Comparison of ENCODE assay signal across 1 cellular context in the genomic region with DNA sequence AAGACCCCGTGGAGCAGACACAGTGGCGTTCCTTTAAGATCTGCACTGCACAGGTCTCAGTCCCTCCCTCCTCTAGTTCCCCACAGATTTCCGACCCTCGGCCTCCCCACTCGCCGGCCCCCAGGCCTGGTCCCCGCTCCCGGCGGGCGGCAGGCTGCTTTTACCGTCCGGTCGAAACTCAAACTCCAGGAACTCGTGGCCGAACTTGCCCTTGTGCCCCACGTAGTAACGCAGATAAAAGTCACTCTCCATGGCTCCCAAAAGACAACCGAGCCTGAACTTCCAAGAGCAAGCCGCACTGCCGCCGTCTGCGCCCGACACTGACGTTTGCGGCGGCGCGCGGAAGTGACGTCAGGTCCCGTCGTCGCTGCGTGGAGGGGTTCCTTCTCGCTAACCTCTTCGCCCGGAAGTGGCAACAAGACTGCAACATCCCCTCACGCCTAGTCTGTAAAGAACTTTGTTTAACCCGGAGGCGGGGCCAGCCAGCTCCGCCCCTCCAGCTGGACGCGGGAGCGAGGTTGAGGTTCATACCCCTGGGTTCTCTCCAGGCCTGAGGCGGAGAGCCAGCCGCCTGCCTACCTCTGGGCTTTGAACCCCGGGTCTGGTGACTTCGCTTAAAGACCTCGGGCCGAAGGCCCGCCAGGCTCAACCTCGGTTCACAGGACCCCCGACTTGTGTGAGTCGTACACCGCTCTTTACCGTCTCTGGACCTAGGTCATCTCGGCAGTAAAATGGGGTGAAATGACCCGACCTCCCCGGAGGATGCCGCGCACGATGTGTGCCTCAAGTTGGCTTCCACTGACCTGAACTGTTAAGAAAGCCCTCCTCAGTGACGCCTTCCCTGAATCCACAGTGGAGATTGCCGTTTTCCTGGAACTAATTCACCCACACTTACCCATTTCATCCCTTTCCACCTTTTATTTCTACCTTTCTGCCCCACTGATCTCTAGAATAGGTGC.
TF ChIP-seq lines count a peak whose summit lies in the region.

A gene (minus strand): TSS at position 322 of the 959 bp plus-strand sequence. CDS start 70 bp downstream, at position 252.

TF ChIP-seq in HEK293, 187 proteins besides CTCF, POLR2A, EP300 and RAD21 (continued from another document):
- TF ChIP-seq, protein P1, sequence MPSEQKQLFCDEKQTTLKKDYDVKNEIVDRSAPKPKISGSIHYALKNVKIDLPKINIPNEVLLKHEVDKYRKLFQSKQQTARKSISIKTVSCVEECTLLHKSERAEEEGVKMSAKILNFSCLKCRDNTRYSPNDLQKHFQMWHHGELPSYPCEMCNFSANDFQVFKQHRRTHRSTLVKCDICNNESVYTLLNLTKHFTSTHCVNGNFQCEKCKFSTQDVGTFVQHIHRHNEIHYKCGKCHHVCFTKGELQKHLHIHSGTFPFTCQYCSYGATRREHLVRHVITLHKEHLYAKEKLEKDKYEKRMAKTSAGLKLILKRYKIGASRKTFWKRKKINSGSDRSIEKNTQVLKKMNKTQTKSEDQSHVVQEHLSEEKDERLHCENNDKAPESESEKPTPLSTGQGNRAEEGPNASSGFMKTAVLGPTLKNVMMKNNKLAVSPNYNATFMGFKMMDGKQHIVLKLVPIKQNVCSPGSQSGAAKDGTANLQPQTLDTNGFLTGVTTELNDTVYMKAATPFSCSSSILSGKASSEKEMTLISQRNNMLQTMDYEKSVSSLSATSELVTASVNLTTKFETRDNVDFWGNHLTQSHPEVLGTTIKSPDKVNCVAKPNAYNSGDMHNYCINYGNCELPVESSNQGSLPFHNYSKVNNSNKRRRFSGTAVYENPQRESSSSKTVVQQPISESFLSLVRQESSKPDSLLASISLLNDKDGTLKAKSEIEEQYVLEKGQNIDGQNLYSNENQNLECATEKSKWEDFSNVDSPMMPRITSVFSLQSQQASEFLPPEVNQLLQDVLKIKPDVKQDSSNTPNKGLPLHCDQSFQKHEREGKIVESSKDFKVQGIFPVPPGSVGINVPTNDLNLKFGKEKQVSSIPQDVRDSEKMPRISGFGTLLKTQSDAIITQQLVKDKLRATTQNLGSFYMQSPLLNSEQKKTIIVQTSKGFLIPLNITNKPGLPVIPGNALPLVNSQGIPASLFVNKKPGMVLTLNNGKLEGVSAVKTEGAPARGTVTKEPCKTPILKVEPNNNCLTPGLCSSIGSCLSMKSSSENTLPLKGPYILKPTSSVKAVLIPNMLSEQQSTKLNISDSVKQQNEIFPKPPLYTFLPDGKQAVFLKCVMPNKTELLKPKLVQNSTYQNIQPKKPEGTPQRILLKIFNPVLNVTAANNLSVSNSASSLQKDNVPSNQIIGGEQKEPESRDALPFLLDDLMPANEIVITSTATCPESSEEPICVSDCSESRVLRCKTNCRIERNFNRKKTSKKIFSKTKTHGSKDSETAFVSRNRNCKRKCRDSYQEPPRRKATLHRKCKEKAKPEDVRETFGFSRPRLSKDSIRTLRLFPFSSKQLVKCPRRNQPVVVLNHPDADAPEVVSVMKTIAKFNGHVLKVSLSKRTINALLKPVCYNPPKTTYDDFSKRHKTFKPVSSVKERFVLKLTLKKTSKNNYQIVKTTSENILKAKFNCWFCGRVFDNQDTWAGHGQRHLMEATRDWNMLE (tag by site-specific recombination; conservative IDR thresholded peaks at IDR 0.05; ENCODE audit: low read depth), result peak; percentile 98
- TF ChIP-seq ZNF76 (tag by site-specific recombination; IDR thresholded peaks at IDR 0.05; ENCODE audit: borderline replicate concordance, low read depth) (peak; percentile 79), ZNF324 (tag by site-specific recombination; IDR thresholded peaks at IDR 0.05) (no peak), ZSCAN16 (tag by site-specific recombination; IDR thresholded peaks at IDR 0.05) (no peak), ZNF629 (tag by site-specific recombination; IDR thresholded peaks at IDR 0.05) (peak; percentile 99), KLF9 (tag by site-specific recombination; IDR thresholded peaks at IDR 0.05; ENCODE audit: low read depth) (peak; percentile 69; the same call in 1 of the 2 replicates), KLF8 (tag by site-specific recombination; IDR thresholded peaks at IDR 0.05) (peak; percentile 40; the same call in 1 of the 2 replicates)
TF ChIP-seq in HEK293: peak in this region for 48.
